15 cellular contexts compared by ENCODE assay signal in the genomic region with DNA sequence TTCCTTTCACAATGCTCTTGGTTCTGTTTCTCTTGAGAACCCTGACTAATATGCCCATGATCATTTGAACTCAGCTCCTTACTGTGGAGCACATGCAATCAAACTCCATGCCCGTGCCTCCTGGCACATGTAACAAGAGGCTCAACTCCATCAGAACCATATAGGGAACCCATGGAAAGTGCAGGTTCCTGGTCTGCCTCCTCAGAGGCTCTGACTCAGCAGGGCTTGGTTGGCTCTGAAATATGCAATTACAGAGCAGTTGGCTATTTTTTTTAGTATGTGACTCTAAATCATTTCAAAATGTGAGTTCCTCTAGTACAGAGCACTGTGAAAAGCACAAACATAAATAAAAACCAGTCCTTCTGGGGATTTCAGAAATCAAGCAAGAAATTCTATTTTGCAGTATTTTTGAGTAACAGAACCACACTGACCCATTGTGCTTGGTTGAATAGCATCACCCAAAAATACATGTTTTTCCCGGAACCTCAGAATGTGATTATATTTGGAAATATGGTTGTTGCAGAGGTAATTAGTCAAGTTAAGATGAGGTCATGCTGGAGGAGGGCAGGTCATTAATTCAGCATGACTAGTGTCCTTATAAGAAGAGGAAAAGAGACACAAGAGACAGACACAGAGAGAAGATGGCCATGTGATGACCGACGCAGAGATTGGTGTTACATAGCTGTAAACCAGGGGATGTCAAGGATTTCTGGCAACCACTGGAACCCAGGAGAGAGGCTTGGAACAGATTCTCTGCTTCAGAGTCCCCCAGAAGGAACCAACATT. TPM values are rescaled to one million over a fixed set of nuclear protein-coding genes. Genes with fewer than 3 reads are reported as not detected.
DNase-seq lines count a peak whose midpoint lies in the region; ATAC-seq and TF ChIP-seq lines count a peak whose summit lies in the region.
"Had no signal": no experiment of that assay in that cellular context is flagged by ENCODE, and none has a peak within 500 bp of the region (broad histone marks: within the 10 kb centered on the region; RNA-seq: fewer than 3 reads in every experiment).

No MANE protein-coding gene starts in this region.

- peaks cover 15% of the 10 kb centered on the region for H3K4me1 ChIP-seq in mesendoderm (ENCODE audit: control insufficient read depth, low read depth, low read length)
- H3K4me1 ChIP-seq in heart right ventricle = peaks cover 0 to 30% (median 20%) of the 10 kb centered on the region in 9 donors

- no CpG with 5 or more reads among the region's 4 CpGs for WGBS in mesendoderm (ENCODE audit: extremely low coverage, insufficient coverage, low lambda C conversion rate)
- WGBS in heart right ventricle, 2 donors = 78 to 83% methylated on average over 4 of the region's 4 CpGs

- H3K27me3 ChIP-seq in MG63 (no peaks in the 10 kb centered on the region), mesendoderm (ENCODE audit: insufficient read depth, low read length, poor library complexity) (no peaks in the 10 kb centered on the region), heart right ventricle (no peaks in the 10 kb centered on the region)

- DNase-seq in AG08396 (ENCODE audit: low spot score) = peak; percentile 47
- DNase-seq in MG63 = peak; percentile 59
- no peak for DNase-seq in epithelial cell of prostate (ENCODE audit: low read depth, low spot score)
- no peak for DNase-seq in mesendoderm
- DNase-seq in heart right ventricle = no peak
- no peak for DNase-seq in central memory CD4-positive, alpha-beta T cell
- DNase-seq: activated CD4-positive, alpha-beta T cell treated with anti-CD3 and anti-CD28 coated beads for 48 hours; activated T-cell treated with anti-CD3 and anti-CD28 coated beads for 4 hours; AML-193; erythroblast; nucleus accumbens; small intestine; stimulated activated naive CD8-positive, alpha-beta T cell treated with anti-CD3 and anti-CD28 coated beads, Interleukin-15, Interleukin-2, amounts not matched to agents 100 U/mL and 50 U/mL, for 24 hours had no signal

- peak overlapping the region; percentile 47 for H2AK5ac ChIP-seq in mesendoderm (ENCODE audit: low read length)

- peak overlapping the region; percentile 38 for H2BK5ac ChIP-seq in mesendoderm (ENCODE audit: low read length)

- no peak for TF ChIP-seq CTCF in heart right ventricle (IDR thresholded peaks at IDR 0.05)

- no peak overlapping the region for H3K4me2 ChIP-seq in mesendoderm (ENCODE audit: low read length)

- peak overlapping the region; percentile 99 for H2BK120ac ChIP-seq in mesendoderm (ENCODE audit: low read depth, low read length)

- H3K27ac ChIP-seq in epithelial cell of prostate = peak overlapping the region; percentile 27
- no peak overlapping the region for H3K27ac ChIP-seq in mesendoderm (ENCODE audit: low read depth, low read length)
- H3K27ac ChIP-seq in heart right ventricle = no peak overlapping the region

- H3K4me3 ChIP-seq in MG63 = no peak overlapping the region
- H3K4me3 ChIP-seq in mesendoderm (ENCODE audit: low read length) = no peak overlapping the region
- no peak overlapping the region for H3K4me3 ChIP-seq in heart right ventricle

- peak overlapping the region; percentile 9 for H3K56ac ChIP-seq in mesendoderm (ENCODE audit: low read length)

- H3K36me3 ChIP-seq in MG63 = no peaks in the 10 kb centered on the region
- H3K36me3 ChIP-seq in mesendoderm (ENCODE audit: control insufficient read depth, insufficient read depth, low read length) = no peaks in the 10 kb centered on the region
- H3K36me3 ChIP-seq in heart right ventricle = no peaks in the 10 kb centered on the region

- H3K79me2 ChIP-seq in mesendoderm (ENCODE audit: control insufficient read depth, insufficient read depth, low read length) = no peaks in the 10 kb centered on the region

- H3K9me3 ChIP-seq in MG63 (peaks cover 7% of the 10 kb centered on the region), heart right ventricle (peaks cover 0 to 7% (median 0%) of the 10 kb centered on the region in 11 donors)

- H4K8ac ChIP-seq in mesendoderm (ENCODE audit: low read depth, low read length) = no peak overlapping the region

- peak overlapping the region; percentile 89 for H3K4ac ChIP-seq in mesendoderm (ENCODE audit: low read depth, low read length)

- H3K9ac ChIP-seq in mesendoderm (ENCODE audit: low read length) = no peak overlapping the region

- no peak overlapping the region for H4K5ac ChIP-seq in mesendoderm (ENCODE audit: low read length)

- no peak overlapping the region for H3K23ac ChIP-seq in mesendoderm (ENCODE audit: low read length)

- H3K79me1 ChIP-seq in mesendoderm (ENCODE audit: low read length) = no peaks in the 10 kb centered on the region

- intact Hi-C loops in heart right ventricle (cut with DNase I) = no loop called here

- no peak overlapping the region for H2BK15ac ChIP-seq in mesendoderm (replicated peaks; ENCODE audit: low read depth)

- peak overlapping the region; percentile 88 for H3K18ac ChIP-seq in mesendoderm (ENCODE audit: low read length)

- ATAC-seq in GM18498 (IDR thresholded peaks at IDR 0.05; ENCODE audit: unreplicated experiment) = no peak
- ATAC-seq in heart right ventricle = no peak
- ATAC-seq in HG03442 (IDR thresholded peaks at IDR 0.05; ENCODE audit: unreplicated experiment) = no peak
- ATAC-seq: stimulated activated naive CD8-positive, alpha-beta T cell treated with anti-CD3 and anti-CD28 coated beads, Interleukin-15, Interleukin-2, amounts not matched to agents 100 U/mL and 50 U/mL, for 24 hours had no signal

RNA-seq across cellular contexts. Expression of gene MAP3K4, which starts 13.2 kb away (rescaled TPM):
- 11.0 and 13.5 TPM in 2 replicates for total RNA-seq in MG63 (2014; rRNA removed; shearing (Covaris generic); ENCODE audit: low replicate concordance)
- 49.9 TPM for polyA plus RNA-seq in mesendoderm (2013, experiment 1 of 2)
- 52.6 TPM for polyA plus RNA-seq in mesendoderm (2013, experiment 2 of 2)
- total RNA-seq in heart right ventricle = 10 to 100 TPM; 25.2 to 50.2 (median 32.5) TPM
- polyA plus RNA-seq in heart right ventricle = 10 to 100 TPM; 10.5 to 13.5 TPM

Comparison
In these comparisons a context has a peak if more than half of its experiments do, and no peak if none do; other contexts are left out.
1. DNase-seq: peak in AG08396 (single experiment) and MG63 (single experiment); none in epithelial cell of prostate (single experiment), mesendoderm (single experiment), heart right ventricle (0 of 2) and central memory CD4-positive, alpha-beta T cell (single experiment).